Comparison of ENCODE assay signal across 20 cellular contexts in the genomic region with DNA sequence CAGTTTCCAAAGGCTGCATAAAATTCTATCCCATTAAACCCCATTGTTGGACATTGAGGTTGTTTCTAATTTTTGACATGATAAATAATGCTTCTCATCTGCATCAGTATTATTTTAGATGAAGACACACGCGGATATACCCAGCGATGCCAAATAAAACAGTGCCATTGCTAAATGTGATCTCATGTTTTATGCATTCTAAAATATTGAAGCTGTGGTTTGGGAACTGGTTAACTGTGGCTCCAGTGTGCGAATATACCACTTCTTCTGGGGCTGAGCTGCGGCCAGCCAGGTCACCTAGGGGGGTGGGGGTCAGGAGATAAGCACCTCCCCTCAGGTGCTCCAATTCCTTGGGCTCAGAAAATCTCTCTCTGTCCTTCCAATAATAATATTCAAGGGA.
"Had no signal": no experiment of that assay in that cellular context is flagged by ENCODE, and none has a peak within 500 bp of the region (broad histone marks: within the 10 kb centered on the region; RNA-seq: fewer than 3 reads in every experiment).

No MANE protein-coding gene starts in this region.

- H3K27me3 ChIP-seq: gastrocnemius medialis, neural progenitor cell, pancreas had no signal

- ATAC-seq: gastrocnemius medialis; left cardiac atrium; lower lobe of right lung; natural killer cell treated with Interleukin-12 subunit alpha and Interleukin-12 subunit beta and Interleukin-15 and Interleukin-18, amount 100 ng/mL, for 72 hours; pancreas; right cardiac atrium had no signal

- H3K27ac Mint-ChIP-seq: endodermal cell; memory B cell; mesothelial cell of epicardium; natural killer cell treated with Interleukin-12 subunit alpha and Interleukin-12 subunit beta and Interleukin-15 and Interleukin-18, amount 100 ng/mL, for 72 hours; progenitor cell of endocrine pancreas; type B pancreatic cell had no signal

- H3K4me1 ChIP-seq: gastrocnemius medialis, left ventricle myocardium inferior, pancreas had no signal

- H3K9ac ChIP-seq: neural progenitor cell had no signal

- H3K27ac ChIP-seq: gastrocnemius medialis, left ventricle myocardium inferior, lower lobe of right lung, neural progenitor cell, pancreas had no signal

- H3K9me3 ChIP-seq: gastrocnemius medialis, left ventricle myocardium inferior, lower lobe of right lung, pancreas had no signal

- H3K36me3 Mint-ChIP-seq: memory B cell; mesothelial cell of epicardium; natural killer cell treated with Interleukin-12 subunit alpha and Interleukin-12 subunit beta and Interleukin-15 and Interleukin-18, amount 100 ng/mL, for 72 hours; neural progenitor cell; type B pancreatic cell had no signal

- H3K9me3 Mint-ChIP-seq: endodermal cell; memory B cell; mesothelial cell of epicardium; natural killer cell treated with Interleukin-12 subunit alpha and Interleukin-12 subunit beta and Interleukin-15 and Interleukin-18, amount 100 ng/mL, for 72 hours; neural progenitor cell; type B pancreatic cell had no signal

- H3K4me3 ChIP-seq: coronary artery, gastrocnemius medialis, left ventricle myocardium inferior, lower lobe of right lung, neural progenitor cell, pancreas, smooth muscle cell had no signal

- H3K36me3 ChIP-seq: gastrocnemius medialis, left ventricle myocardium inferior, lower lobe of right lung, neural progenitor cell, pancreas had no signal

- H3K4me3 Mint-ChIP-seq: endodermal cell; memory B cell; mesothelial cell of epicardium; natural killer cell treated with Interleukin-12 subunit alpha and Interleukin-12 subunit beta and Interleukin-15 and Interleukin-18, amount 100 ng/mL, for 72 hours; neural progenitor cell; type B pancreatic cell had no signal

- H3K4me2 ChIP-seq: smooth muscle cell had no signal

- DNase-seq: effector CD4-positive, alpha-beta T cell; endodermal cell; gastrocnemius medialis; kidney; left cardiac atrium; left ventricle myocardium inferior; lower lobe of right lung; nucleus accumbens; pancreas; right cardiac atrium; stimulated activated CD4-positive, alpha-beta T cell treated with anti-CD3 and anti-CD28 coated beads, Interleukin-2, amount 100 ng/mL, for 48 hours; stimulated activated naive CD4-positive, alpha-beta T cell treated with Interleukin-2 at 50 U/mL for 16 hours had no signal

- H2AFZ ChIP-seq: neural progenitor cell had no signal
